21 cellular contexts compared by ENCODE assay signal in the genomic region with DNA sequence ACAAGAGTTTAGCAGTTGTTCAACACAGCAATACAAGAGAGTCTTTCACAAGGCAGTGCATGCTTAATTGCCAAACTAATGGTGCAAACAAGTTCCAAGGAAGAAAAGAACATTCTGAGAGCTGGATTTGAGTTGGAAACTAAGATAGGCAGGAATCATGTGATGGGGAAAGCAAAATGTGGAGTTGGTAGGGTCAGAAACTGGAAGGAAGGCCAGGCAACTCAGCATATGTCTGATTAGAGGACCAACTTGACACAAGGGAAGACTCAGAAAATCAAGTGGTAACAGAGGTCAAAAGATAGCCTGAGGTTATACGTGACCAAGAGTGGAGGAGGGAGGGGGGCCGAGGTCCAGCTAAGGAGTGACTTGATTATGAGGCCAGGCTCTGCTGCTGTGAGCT.
DNase-seq lines count a peak whose midpoint lies in the region; ATAC-seq, FAIRE-seq and TF ChIP-seq lines count a peak whose summit lies in the region.
"Had no signal": no experiment of that assay in that cellular context is flagged by ENCODE, and none has a peak within 500 bp of the region (broad histone marks: within the 10 kb centered on the region; RNA-seq: fewer than 3 reads in every experiment).

No MANE protein-coding gene starts in this region.

- no peak for TF ChIP-seq EP300 in GM12878 (IDR thresholded peaks at IDR 0.05; ENCODE audit: borderline replicate concordance in 1 of 2, control insufficient read depth in 1 of 2, low read depth in 2 of 2, low read length in 2 of 2)

- 91% methylated on average over 2 of the region's 2 CpGs for WGBS in GM12878 (ENCODE audit: insufficient coverage, insufficient replicate concordance, low lambda C conversion rate, missing lambda C conversion rate)
- WGBS in spleen, 5 donors, result 72 to 88% (median 85%) methylated on average over 2 of the region's 2 CpGs

- H3K4me1 ChIP-seq in HUES48 (ENCODE audit: control insufficient read depth, insufficient read depth, low read length) (peaks cover 26% of the 10 kb centered on the region), GM12878 (ENCODE audit: control insufficient read depth, insufficient read depth, low read length) (no peaks in the 10 kb centered on the region), iPS-20b (ENCODE audit: insufficient read depth, low read length) (peaks cover 16% of the 10 kb centered on the region), spleen (peaks cover 0 to 26% (median 0%) of the 10 kb centered on the region in 6 donors)
- H3K4me1 ChIP-seq: gastrocnemius medialis, left lung, parathyroid adenoma had no signal

- no peak overlapping the region for H3K9ac ChIP-seq in HUES48 (ENCODE audit: low read depth, low read length)
- no peak overlapping the region for H3K9ac ChIP-seq in GM12878 (ENCODE audit: control insufficient read depth, insufficient read depth, low read length)
- no peak overlapping the region for H3K9ac ChIP-seq in iPS-20b (ENCODE audit: low read depth, low read length)
- H3K9ac ChIP-seq: BLaER1 treated with 17β-estradiol and CSF1 and Interleukin-3, amounts not matched to agents 10 nM and 100 nM; parathyroid adenoma; SK-N-SH had no signal

- TF ChIP-seq CTCF in GM12878 (IDR thresholded peaks at IDR 0.05 in 2 of 3, conservative IDR thresholded peaks at IDR 0.05 in 1 of 3; ENCODE audit: control insufficient read depth in 2 of 3, extremely low read depth in 1 of 3, insufficient read depth in 1 of 3, low read depth in 3 of 3, low read length in 3 of 3), result no peak
- TF ChIP-seq CTCF in omental fat pad (IDR thresholded peaks at IDR 0.05), result no peak
- no peak for TF ChIP-seq CTCF in spleen (IDR thresholded peaks at IDR 0.05 in 8 of 11, conservative IDR thresholded peaks at IDR 0.05 in 3 of 11)

- H3K4me3 ChIP-seq in HUES48 (ENCODE audit: low read depth, low read length) (no peak overlapping the region), GM12878 (no peak overlapping the region), iPS-20b (ENCODE audit: low read length) (no peak overlapping the region), spleen (no peak overlapping the region)
- H3K4me3 ChIP-seq: BLaER1 treated with 17β-estradiol and CSF1 and Interleukin-3, amounts not matched to agents 10 nM and 100 nM; gastrocnemius medialis; left lung had no signal

- TF ChIP-seq POLR2A in GM12878 (IDR thresholded peaks at IDR 0.05; ENCODE audit: low read depth, low read length), result no peak
- no peak for TF ChIP-seq POLR2A in spleen (IDR thresholded peaks at IDR 0.05)

- H3K27ac ChIP-seq in HUES48 (ENCODE audit: low read depth, low read length) (peak overlapping the region; percentile 5), GM12878 (ENCODE audit: control insufficient read depth, insufficient read depth) (no peak overlapping the region), iPS-20b (ENCODE audit: low read length) (peak overlapping the region; percentile 33), spleen (peak overlapping the region in 4 of 8 donors; percentile 4 to 33 (median 12))
- H3K27ac ChIP-seq: BLaER1 treated with 17β-estradiol and CSF1 and Interleukin-3, amounts not matched to agents 10 nM and 100 nM; gastrocnemius medialis; left lung; parathyroid adenoma had no signal

- FAIRE-seq in GM12878 (lab: Jason Lieb, UNC), result peak; percentile 69

- H3K36me3 ChIP-seq in HUES48 (ENCODE audit: control insufficient read depth, insufficient read depth, low read length) (no peaks in the 10 kb centered on the region), GM12878 (ENCODE audit: control insufficient read depth in 2 of 2, insufficient read depth in 2 of 2, low read length in 1 of 2) (no peaks in the 10 kb centered on the region), iPS-20b (ENCODE audit: insufficient read depth, low read depth, low read length) (no peaks in the 10 kb centered on the region), spleen (no peaks in the 10 kb centered on the region)
- H3K36me3 ChIP-seq: gastrocnemius medialis, left lung had no signal

- TF ChIP-seq RAD21 in GM12878 (IDR thresholded peaks at IDR 0.05; ENCODE audit: insufficient read depth, low read depth, low read length), result no peak

- H3K9me3 ChIP-seq in HUES48 (ENCODE audit: control insufficient read depth, insufficient read depth, low read length) (no peaks in the 10 kb centered on the region), GM12878 (replicated peaks; ENCODE audit: control insufficient read depth, insufficient read depth, low read length) (no peaks in the 10 kb centered on the region), iPS-20b (ENCODE audit: insufficient read depth, low read depth, low read length) (no peaks in the 10 kb centered on the region), spleen (no peaks in the 10 kb centered on the region)
- H3K9me3 ChIP-seq: BLaER1 treated with 17β-estradiol and CSF1 and Interleukin-3, amounts not matched to agents 10 nM and 100 nM; gastrocnemius medialis; left lung; SK-N-SH had no signal

- no peak for ATAC-seq in GM12878
- ATAC-seq in omental fat pad (ENCODE audit: low FRiP score), result peak; percentile 32
- no peak for ATAC-seq in GM18517 (IDR thresholded peaks at IDR 0.05; ENCODE audit: unreplicated experiment)
- ATAC-seq: activated T-helper 17 cell treated with anti-CD3 and anti-CD28 coated beads, Interleukin-2, amount 50 U/mL, for 72 hours; gastrocnemius medialis; left lung had no signal

- RAD21 ChIA-PET in GM12878 (lab: Charles Lee; ENCODE audit: unreplicated experiment), result no interaction called here

- no peaks in the 10 kb centered on the region for H3K79me2 ChIP-seq in GM12878 (ENCODE audit: control insufficient read depth, insufficient read depth, low read length)
- H3K79me2 ChIP-seq: parathyroid adenoma had no signal

- no peak overlapping the region for H2AFZ ChIP-seq in GM12878 (ENCODE audit: control insufficient read depth, low read depth, low read length)
- H2AFZ ChIP-seq: parathyroid adenoma had no signal

- intact Hi-C loops in GM12878 (cut with micrococcal nuclease; ENCODE audit: unreplicated experiment) (no loop called here), spleen (cut with DNase I; ENCODE audit: low total_unique reads) (no loop called here)

- no peaks in the 10 kb centered on the region for H4K20me1 ChIP-seq in GM12878 (ENCODE audit: control insufficient read depth, insufficient read depth)
- H4K20me1 ChIP-seq: BLaER1 treated with 17β-estradiol and CSF1 and Interleukin-3, amounts not matched to agents 10 nM and 100 nM had no signal

- no TSS peak for BruUV-seq in GM12878 (replicated peaks; lab: Mats Ljungman, UMichigan)

- DNase-seq in GM12878 (ENCODE audit: low read depth, low spot score) (no peak), omental fat pad (ENCODE audit: low spot score) (no peak), spleen (no peak), NCI-H2081 (lab: John Stamatoyannopoulos, UW) (no peak), NCI-H1930 (lab: John Stamatoyannopoulos, UW) (no peak)
- DNase-seq: activated CD4-positive, alpha-beta T cell treated with anti-CD3 and anti-CD28 coated beads for 1 hour; EL; gastrocnemius medialis; left lung; NCI-H1417; NCI-H2171 treated with DMSO at 0.1 percent for 48 hours; NCI-H748 treated with DMSO at 0.1 percent for 48 hours; SK-N-SH; stimulated activated CD4-positive, alpha-beta T cell treated with anti-CD3 and anti-CD28 coated beads, Interleukin-4, amount 100 ng/mL, for 1 hour; T-helper 9 cell had no signal

- H3K4me2 ChIP-seq in GM12878 (ENCODE audit: control insufficient read depth, insufficient read depth), result no peak overlapping the region
- H3K4me2 ChIP-seq: BLaER1 treated with 17β-estradiol and CSF1 and Interleukin-3, amounts not matched to agents 10 nM and 100 nM; SK-N-SH had no signal

- H3K27me3 ChIP-seq in HUES48 (ENCODE audit: control insufficient read depth, insufficient read depth, low read length), result no peaks in the 10 kb centered on the region
- no peaks in the 10 kb centered on the region for H3K27me3 ChIP-seq in GM12878 (replicated peaks in 1 of 2; ENCODE audit: control insufficient read depth in 2 of 2, insufficient read depth in 2 of 2, low read length in 1 of 2)
- no peaks in the 10 kb centered on the region for H3K27me3 ChIP-seq in iPS-20b (ENCODE audit: insufficient read depth, low read length)
- no peaks in the 10 kb centered on the region for H3K27me3 ChIP-seq in spleen (replicated peaks in 1 of 7)
- H3K27me3 ChIP-seq: BLaER1 treated with 17β-estradiol and CSF1 and Interleukin-3, amounts not matched to agents 10 nM and 100 nM; gastrocnemius medialis; left lung had no signal

- in situ Hi-C loops in GM12878 (cut with MboI), result no loop called here

- SMC1A ChIA-PET in GM12878 (lab: Charles Lee; ENCODE audit: uncharacterized antibody, unreplicated experiment), result interaction anchor here (1.0 kb wide), 1 partner anchor 38 kb away, joined by 4 read pairs; no protein-coding TSS in a partner anchor

- CTCF ChIA-PET in GM12878 (lab: Yijun Ruan, JAX), result interaction anchor here (1.0 kb wide), 1 partner anchor 11 kb away, joined by 4 read pairs; no protein-coding TSS in a partner anchor

- POLR2A ChIA-PET in GM12878 (lab: Charles Lee), result no interaction called here

TF ChIP-seq in GM12878, 131 proteins besides CTCF, POLR2A, EP300 and RAD21 (continues in another document):
- TF ChIP-seq, protein P1, sequence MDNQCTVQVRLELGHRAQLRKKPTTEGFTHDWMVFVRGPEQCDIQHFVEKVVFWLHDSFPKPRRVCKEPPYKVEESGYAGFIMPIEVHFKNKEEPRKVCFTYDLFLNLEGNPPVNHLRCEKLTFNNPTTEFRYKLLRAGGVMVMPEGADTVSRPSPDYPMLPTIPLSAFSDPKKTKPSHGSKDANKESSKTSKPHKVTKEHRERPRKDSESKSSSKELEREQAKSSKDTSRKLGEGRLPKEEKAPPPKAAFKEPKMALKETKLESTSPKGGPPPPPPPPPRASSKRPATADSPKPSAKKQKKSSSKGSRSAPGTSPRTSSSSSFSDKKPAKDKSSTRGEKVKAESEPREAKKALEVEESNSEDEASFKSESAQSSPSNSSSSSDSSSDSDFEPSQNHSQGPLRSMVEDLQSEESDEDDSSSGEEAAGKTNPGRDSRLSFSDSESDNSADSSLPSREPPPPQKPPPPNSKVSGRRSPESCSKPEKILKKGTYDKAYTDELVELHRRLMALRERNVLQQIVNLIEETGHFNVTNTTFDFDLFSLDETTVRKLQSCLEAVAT (IDR thresholded peaks at IDR 0.05), result no peak
- TF ChIP-seq RFX5 (IDR thresholded peaks at IDR 0.05; ENCODE audit: low read depth, low read length), result no peak
- no peak for TF ChIP-seq HCFC1 (IDR thresholded peaks at IDR 0.05; ENCODE audit: low read length)
